1 cellular context compared by ENCODE assay signal in the genomic region with DNA sequence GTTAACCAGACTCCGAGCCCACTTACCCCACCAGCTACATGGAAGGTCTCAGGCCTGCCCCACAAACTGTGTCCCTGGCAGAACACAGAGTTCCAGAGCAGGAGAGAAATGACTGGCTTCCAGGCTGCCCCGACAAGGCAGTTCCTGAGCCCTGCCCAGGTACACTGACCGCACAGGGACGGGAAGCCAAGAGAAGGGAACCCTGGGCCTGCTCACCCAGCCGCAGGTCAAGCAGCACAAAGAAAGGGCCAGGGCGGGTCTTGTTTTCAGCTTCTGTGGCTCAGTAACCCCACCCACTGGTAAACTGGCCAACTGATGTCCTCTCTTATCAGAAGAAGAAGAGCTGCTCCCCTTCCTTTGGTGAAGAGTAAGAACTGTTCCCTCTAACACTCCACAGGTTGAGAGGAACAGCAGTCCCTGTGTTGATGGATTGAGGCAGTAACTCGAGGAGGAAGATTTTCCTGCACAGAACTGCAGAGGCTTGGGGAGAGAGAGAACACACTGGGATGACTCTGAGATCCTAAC.
TF ChIP-seq lines count a peak whose summit lies in the region.

No MANE protein-coding gene starts in this region.

TF ChIP-seq in K562, 482 proteins besides CTCF, POLR2A, EP300 and RAD21 (continued from another document and continues in another):
- TF ChIP-seq TBL1XR1 (IDR thresholded peaks at IDR 0.05; ENCODE audit: low read length in 2 of 2) (peak in 1 of 2 experiments; percentile 35; a peak in 1 of 4 replicates), EHMT2 (IDR thresholded peaks at IDR 0.05) (0 out of 2 replicates have a peak, but pooled peaks have one; percentile 6), PRMT5 (CRISPR knock-in tag; IDR thresholded peaks at IDR 0.05) (no peak), HBP1 (CRISPR knock-in tag; IDR thresholded peaks at IDR 0.05) (no peak), ILF3 (IDR thresholded peaks at IDR 0.05; ENCODE audit: borderline replicate concordance) (no peak), CTCFL (IDR thresholded peaks at IDR 0.05; ENCODE audit: borderline replicate concordance, insufficient read depth, low read depth, low read length, poor library complexity, severe bottlenecking) (no peak), FOXP4 (CRISPR knock-in tag; IDR thresholded peaks at IDR 0.05; ENCODE audit: borderline replicate concordance) (no peak), ZNF239 (CRISPR knock-in tag; IDR thresholded peaks at IDR 0.05) (no peak), SP2 (IDR thresholded peaks at IDR 0.05; ENCODE audit: extremely low read depth, low read depth, low read length, poor library complexity, severe bottlenecking) (no peak), GATA2 (CRISPR knock-in tag; IDR thresholded peaks at IDR 0.05) (peak; percentile 67; the same call in 1 of the 2 replicates), HOMEZ (CRISPR knock-in tag; IDR thresholded peaks at IDR 0.05) (0 out of 2 replicates have a peak, but pooled peaks have one; percentile 50), ZNF24 (IDR thresholded peaks at IDR 0.05) (no peak), CHD1 (IDR thresholded peaks at IDR 0.05; ENCODE audit: low read length) (no peak), ZFP30 (CRISPR knock-in tag; IDR thresholded peaks at IDR 0.05; ENCODE audit: borderline replicate concordance) (no peak), PHB (CRISPR knock-in tag; IDR thresholded peaks at IDR 0.05) (no peak), HCFC1 (IDR thresholded peaks at IDR 0.05; ENCODE audit: low read depth, low read length) (no peak), TOE1 (IDR thresholded peaks at IDR 0.05; ENCODE audit: borderline replicate concordance) (no peak), TOE1 (CRISPR knock-in tag; IDR thresholded peaks at IDR 0.05; ENCODE audit: borderline replicate concordance, low read depth) (no peak), SMARCE1 (IDR thresholded peaks at IDR 0.05) (no peak), FOXK2 (conservative IDR thresholded peaks at IDR 0.05 in 1 of 2, IDR thresholded peaks at IDR 0.05 in 1 of 2; ENCODE audit: low read depth in 2 of 2) (no peak; a peak in 1 of 4 replicates), ZFPM2 (CRISPR knock-in tag; IDR thresholded peaks at IDR 0.05) (no peak), CBX3 (IDR thresholded peaks at IDR 0.05; ENCODE audit: borderline replicate concordance in 1 of 2, low read length in 2 of 2) (0 out of 3 replicates have a peak, but pooled peaks of 1 of the 2 experiments have one; percentile 21), POLR2AphosphoS2 (IDR thresholded peaks at IDR 0.05; ENCODE audit: low read length) (no peak), MAZ (CRISPR knock-in tag; conservative IDR thresholded peaks at IDR 0.05 in 1 of 2, IDR thresholded peaks at IDR 0.05 in 1 of 2) (peak in 1 of 2 experiments; percentile 51; a peak in 1 of 4 replicates), ESRRA (IDR thresholded peaks at IDR 0.05; ENCODE audit: borderline replicate concordance, low read depth) (peak; percentile 46; the same call in 1 of the 2 replicates), PHF8 (IDR thresholded peaks at IDR 0.05; ENCODE audit: borderline replicate concordance, low read length) (peak; percentile 42; the same call in 1 of the 2 replicates), CREBBP (IDR thresholded peaks at IDR 0.05; ENCODE audit: low read depth, low read length) (no peak), RBM17 (IDR thresholded peaks at IDR 0.05; ENCODE audit: borderline replicate concordance, low read depth, low read length) (no peak), RFX1 (IDR thresholded peaks at IDR 0.05) (no peak), RBFOX2 (IDR thresholded peaks at IDR 0.05; ENCODE audit: low read depth, low read length) (0 out of 2 replicates have a peak, but pooled peaks have one; percentile 31)
- TF ChIP-seq, protein P1, sequence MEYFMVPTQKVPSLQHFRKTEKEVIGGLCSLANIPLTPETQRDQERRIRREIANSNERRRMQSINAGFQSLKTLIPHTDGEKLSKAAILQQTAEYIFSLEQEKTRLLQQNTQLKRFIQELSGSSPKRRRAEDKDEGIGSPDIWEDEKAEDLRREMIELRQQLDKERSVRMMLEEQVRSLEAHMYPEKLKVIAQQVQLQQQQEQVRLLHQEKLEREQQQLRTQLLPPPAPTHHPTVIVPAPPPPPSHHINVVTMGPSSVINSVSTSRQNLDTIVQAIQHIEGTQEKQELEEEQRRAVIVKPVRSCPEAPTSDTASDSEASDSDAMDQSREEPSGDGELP (CRISPR knock-in tag; IDR thresholded peaks at IDR 0.05; ENCODE audit: borderline replicate concordance) = peak; percentile 25; the same call in 1 of the 2 replicates
- TF ChIP-seq, protein P2, sequence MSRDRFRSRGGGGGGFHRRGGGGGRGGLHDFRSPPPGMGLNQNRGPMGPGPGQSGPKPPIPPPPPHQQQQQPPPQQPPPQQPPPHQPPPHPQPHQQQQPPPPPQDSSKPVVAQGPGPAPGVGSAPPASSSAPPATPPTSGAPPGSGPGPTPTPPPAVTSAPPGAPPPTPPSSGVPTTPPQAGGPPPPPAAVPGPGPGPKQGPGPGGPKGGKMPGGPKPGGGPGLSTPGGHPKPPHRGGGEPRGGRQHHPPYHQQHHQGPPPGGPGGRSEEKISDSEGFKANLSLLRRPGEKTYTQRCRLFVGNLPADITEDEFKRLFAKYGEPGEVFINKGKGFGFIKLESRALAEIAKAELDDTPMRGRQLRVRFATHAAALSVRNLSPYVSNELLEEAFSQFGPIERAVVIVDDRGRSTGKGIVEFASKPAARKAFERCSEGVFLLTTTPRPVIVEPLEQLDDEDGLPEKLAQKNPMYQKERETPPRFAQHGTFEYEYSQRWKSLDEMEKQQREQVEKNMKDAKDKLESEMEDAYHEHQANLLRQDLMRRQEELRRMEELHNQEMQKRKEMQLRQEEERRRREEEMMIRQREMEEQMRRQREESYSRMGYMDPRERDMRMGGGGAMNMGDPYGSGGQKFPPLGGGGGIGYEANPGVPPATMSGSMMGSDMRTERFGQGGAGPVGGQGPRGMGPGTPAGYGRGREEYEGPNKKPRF (IDR thresholded peaks at IDR 0.05; ENCODE audit: low read depth, low read length) = no peak
- TF ChIP-seq, protein P3, sequence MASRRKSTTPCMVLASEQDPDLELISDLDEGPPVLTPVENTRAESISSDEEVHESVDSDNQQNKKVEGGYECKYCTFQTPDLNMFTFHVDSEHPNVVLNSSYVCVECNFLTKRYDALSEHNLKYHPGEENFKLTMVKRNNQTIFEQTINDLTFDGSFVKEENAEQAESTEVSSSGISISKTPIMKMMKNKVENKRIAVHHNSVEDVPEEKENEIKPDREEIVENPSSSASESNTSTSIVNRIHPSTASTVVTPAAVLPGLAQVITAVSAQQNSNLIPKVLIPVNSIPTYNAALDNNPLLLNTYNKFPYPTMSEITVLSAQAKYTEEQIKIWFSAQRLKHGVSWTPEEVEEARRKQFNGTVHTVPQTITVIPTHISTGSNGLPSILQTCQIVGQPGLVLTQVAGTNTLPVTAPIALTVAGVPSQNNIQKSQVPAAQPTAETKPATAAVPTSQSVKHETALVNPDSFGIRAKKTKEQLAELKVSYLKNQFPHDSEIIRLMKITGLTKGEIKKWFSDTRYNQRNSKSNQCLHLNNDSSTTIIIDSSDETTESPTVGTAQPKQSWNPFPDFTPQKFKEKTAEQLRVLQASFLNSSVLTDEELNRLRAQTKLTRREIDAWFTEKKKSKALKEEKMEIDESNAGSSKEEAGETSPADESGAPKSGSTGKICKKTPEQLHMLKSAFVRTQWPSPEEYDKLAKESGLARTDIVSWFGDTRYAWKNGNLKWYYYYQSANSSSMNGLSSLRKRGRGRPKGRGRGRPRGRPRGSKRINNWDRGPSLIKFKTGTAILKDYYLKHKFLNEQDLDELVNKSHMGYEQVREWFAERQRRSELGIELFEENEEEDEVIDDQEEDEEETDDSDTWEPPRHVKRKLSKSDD (conservative IDR thresholded peaks at IDR 0.05; ENCODE audit: low read length) = no peak
- TF ChIP-seq, protein P4, sequence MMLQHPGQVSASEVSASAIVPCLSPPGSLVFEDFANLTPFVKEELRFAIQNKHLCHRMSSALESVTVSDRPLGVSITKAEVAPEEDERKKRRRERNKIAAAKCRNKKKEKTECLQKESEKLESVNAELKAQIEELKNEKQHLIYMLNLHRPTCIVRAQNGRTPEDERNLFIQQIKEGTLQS (IDR thresholded peaks at IDR 0.05) = no peak
- TF ChIP-seq, protein P4 (CRISPR knock-in tag; conservative IDR thresholded peaks at IDR 0.05) = no peak
- TF ChIP-seq, protein P5, sequence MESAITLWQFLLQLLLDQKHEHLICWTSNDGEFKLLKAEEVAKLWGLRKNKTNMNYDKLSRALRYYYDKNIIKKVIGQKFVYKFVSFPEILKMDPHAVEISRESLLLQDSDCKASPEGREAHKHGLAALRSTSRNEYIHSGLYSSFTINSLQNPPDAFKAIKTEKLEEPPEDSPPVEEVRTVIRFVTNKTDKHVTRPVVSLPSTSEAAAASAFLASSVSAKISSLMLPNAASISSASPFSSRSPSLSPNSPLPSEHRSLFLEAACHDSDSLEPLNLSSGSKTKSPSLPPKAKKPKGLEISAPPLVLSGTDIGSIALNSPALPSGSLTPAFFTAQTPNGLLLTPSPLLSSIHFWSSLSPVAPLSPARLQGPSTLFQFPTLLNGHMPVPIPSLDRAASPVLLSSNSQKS (CRISPR knock-in tag; IDR thresholded peaks at IDR 0.05) = no peak
- TF ChIP-seq, protein P6, sequence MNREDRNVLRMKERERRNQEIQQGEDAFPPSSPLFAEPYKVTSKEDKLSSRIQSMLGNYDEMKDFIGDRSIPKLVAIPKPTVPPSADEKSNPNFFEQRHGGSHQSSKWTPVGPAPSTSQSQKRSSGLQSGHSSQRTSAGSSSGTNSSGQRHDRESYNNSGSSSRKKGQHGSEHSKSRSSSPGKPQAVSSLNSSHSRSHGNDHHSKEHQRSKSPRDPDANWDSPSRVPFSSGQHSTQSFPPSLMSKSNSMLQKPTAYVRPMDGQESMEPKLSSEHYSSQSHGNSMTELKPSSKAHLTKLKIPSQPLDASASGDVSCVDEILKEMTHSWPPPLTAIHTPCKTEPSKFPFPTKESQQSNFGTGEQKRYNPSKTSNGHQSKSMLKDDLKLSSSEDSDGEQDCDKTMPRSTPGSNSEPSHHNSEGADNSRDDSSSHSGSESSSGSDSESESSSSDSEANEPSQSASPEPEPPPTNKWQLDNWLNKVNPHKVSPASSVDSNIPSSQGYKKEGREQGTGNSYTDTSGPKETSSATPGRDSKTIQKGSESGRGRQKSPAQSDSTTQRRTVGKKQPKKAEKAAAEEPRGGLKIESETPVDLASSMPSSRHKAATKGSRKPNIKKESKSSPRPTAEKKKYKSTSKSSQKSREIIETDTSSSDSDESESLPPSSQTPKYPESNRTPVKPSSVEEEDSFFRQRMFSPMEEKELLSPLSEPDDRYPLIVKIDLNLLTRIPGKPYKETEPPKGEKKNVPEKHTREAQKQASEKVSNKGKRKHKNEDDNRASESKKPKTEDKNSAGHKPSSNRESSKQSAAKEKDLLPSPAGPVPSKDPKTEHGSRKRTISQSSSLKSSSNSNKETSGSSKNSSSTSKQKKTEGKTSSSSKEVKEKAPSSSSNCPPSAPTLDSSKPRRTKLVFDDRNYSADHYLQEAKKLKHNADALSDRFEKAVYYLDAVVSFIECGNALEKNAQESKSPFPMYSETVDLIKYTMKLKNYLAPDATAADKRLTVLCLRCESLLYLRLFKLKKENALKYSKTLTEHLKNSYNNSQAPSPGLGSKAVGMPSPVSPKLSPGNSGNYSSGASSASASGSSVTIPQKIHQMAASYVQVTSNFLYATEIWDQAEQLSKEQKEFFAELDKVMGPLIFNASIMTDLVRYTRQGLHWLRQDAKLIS (CRISPR knock-in tag; IDR thresholded peaks at IDR 0.05) = 0 out of 2 replicates have a peak, but pooled peaks have one; percentile 75
